Comparison of ENCODE assay signal across 19 cellular contexts in the genomic region with DNA sequence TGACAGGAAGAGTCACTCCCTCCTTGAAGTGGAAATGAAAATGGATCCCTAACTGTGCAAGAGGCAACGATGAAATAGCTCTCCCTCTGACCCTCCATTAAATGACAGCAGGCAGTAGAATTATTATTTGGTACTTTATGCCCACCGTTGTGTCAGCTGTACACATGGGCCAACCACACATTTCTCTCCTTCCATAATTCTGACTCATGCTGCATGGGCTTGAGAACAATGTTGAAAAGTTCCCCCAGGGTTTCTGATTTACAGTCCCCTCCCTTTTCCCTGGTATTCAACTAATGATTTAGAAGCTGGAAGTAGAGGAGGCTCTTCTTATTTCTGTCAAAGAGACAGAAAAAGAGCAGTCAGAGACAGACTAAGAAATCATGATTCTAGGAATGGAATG.
DNase-seq lines count a peak whose midpoint lies in the region; ATAC-seq, FAIRE-seq and TF ChIP-seq lines count a peak whose summit lies in the region.
"Had no signal": no experiment of that assay in that cellular context is flagged by ENCODE, and none has a peak within 500 bp of the region (broad histone marks: within the 10 kb centered on the region; RNA-seq: fewer than 3 reads in every experiment).

No MANE protein-coding gene starts in this region.

- 63 to 80% (median 79%) methylated on average over 2 of the region's 2 CpGs for WGBS in psoas muscle, 3 donors
- WGBS in pancreas, 2 donors = 75 to 76% methylated on average over 2 of the region's 2 CpGs

- no peak for FAIRE-seq in pancreas (lab: Jason Lieb, UNC)

- no peaks in the 10 kb centered on the region for H3K36me3 ChIP-seq in osteoblast (ENCODE audit: insufficient read depth, low read length)
- H3K36me3 ChIP-seq in psoas muscle (ENCODE audit: insufficient read depth in 1 of 2, low read depth in 1 of 2) = no peaks in the 10 kb centered on the region
- no peaks in the 10 kb centered on the region for H3K36me3 ChIP-seq in pancreas
- H3K36me3 ChIP-seq: SJSA1 had no signal

- ATAC-seq in GM18519 (IDR thresholded peaks at IDR 0.05; ENCODE audit: low FRiP score, unreplicated experiment) (no peak), psoas muscle (no peak), pancreas (no peak)
- ATAC-seq: foreskin keratinocyte had no signal

- H3K9me3 ChIP-seq in osteoblast (ENCODE audit: low read depth, low read length) (no peaks in the 10 kb centered on the region), psoas muscle (no peaks in the 10 kb centered on the region), pancreas (no peaks in the 10 kb centered on the region)
- H3K9me3 ChIP-seq: SJSA1 had no signal

- H2AFZ ChIP-seq in osteoblast (ENCODE audit: low read length) = no peak overlapping the region
- H2AFZ ChIP-seq: GM23248 had no signal

- no peak overlapping the region for H3K4me3 ChIP-seq in osteoblast (ENCODE audit: insufficient read depth, low read length)
- H3K4me3 ChIP-seq in psoas muscle = no peak overlapping the region
- no peak overlapping the region for H3K4me3 ChIP-seq in pancreas
- H3K4me3 ChIP-seq: GM23248, SJSA1 had no signal

- no peak overlapping the region for H3K4me2 ChIP-seq in osteoblast (ENCODE audit: insufficient read depth, low read length)
- H3K4me2 ChIP-seq: KMS-11 had no signal

- TF ChIP-seq CTCF in osteoblast (IDR thresholded peaks at IDR 0.05; ENCODE audit: extremely low read depth, low read depth, low read length) = no peak
- TF ChIP-seq CTCF in psoas muscle (IDR thresholded peaks at IDR 0.05) = no peak
- TF ChIP-seq CTCF in pancreas (IDR thresholded peaks at IDR 0.05) = no peak

- H4K20me1 ChIP-seq in osteoblast (ENCODE audit: insufficient read depth, low read length) = no peaks in the 10 kb centered on the region

- DNase-seq in EL = peak; percentile 92
- peak; percentile 13 for DNase-seq in NCI-H345 treated with DMSO at 0.1 percent for 48 hours (lab: John Stamatoyannopoulos, UW; ENCODE audit: unreplicated experiment)
- peak; percentile 60 for DNase-seq in fibroblast of gingiva (ENCODE audit: low read depth)
- peak; percentile 2 for DNase-seq in osteoblast (ENCODE audit: insufficient read length, low spot score, missing footprints)
- no peak for DNase-seq in cortex of kidney (lab: John Stamatoyannopoulos, UW)
- DNase-seq in psoas muscle = no peak
- DNase-seq in pancreas = no peak
- DNase-seq: activated CD4-positive, alpha-beta memory T cell treated with anti-CD3 and anti-CD28 coated beads for 36 hours; activated naive CD4-positive, alpha-beta T cell treated with anti-CD3 and anti-CD28 coated beads, Interleukin-2, amount 10 ng/mL, durations not matched to agents 7 days and 5 days; DMS79; GM23248; NCI-H1105 treated with DMSO at 0.1 percent for 48 hours; NCI-H2171 treated with DMSO at 0.1 percent for 48 hours; stimulated activated CD4-positive, alpha-beta T cell treated with anti-CD3 and anti-CD28 coated beads, Interleukin-15, amount 100 ng/mL, for 24 hours; T-helper 2 cell had no signal

- H3K27ac ChIP-seq in osteoblast (ENCODE audit: low read depth, low read length) = no peak overlapping the region
- no peak overlapping the region for H3K27ac ChIP-seq in psoas muscle
- no peak overlapping the region for H3K27ac ChIP-seq in pancreas
- H3K27ac ChIP-seq: foreskin keratinocyte, GM23248, KMS-11, SJSA1 had no signal

- H3K4me1 ChIP-seq in osteoblast (ENCODE audit: insufficient read depth, low read length) = no peaks in the 10 kb centered on the region
- no peaks in the 10 kb centered on the region for H3K4me1 ChIP-seq in psoas muscle
- no peaks in the 10 kb centered on the region for H3K4me1 ChIP-seq in pancreas
- H3K4me1 ChIP-seq: foreskin keratinocyte, SJSA1 had no signal

- intact Hi-C loops in psoas muscle (cut with DNase I) = no loop called here
- intact Hi-C loops in pancreas (cut with DNase I) = no loop called here

- H3K79me2 ChIP-seq in osteoblast (ENCODE audit: insufficient read depth, low read length) = no peaks in the 10 kb centered on the region

- no peaks in the 10 kb centered on the region for H3K27me3 ChIP-seq in osteoblast (ENCODE audit: insufficient read depth, low read length)
- no peaks in the 10 kb centered on the region for H3K27me3 ChIP-seq in psoas muscle (ENCODE audit: insufficient read depth in 3 of 3, low read length in 2 of 3)
- H3K27me3 ChIP-seq in pancreas = no peaks in the 10 kb centered on the region
- H3K27me3 ChIP-seq: foreskin keratinocyte, SJSA1 had no signal

Comparison
In these comparisons a context has a peak if more than half of its experiments do, and no peak if none do; other contexts are left out.
1. DNase-seq: peak in EL (single experiment), NCI-H345 treated with DMSO at 0.1 percent for 48 hours (single experiment), fibroblast of gingiva (single experiment) and osteoblast (single experiment); none in cortex of kidney (single experiment), psoas muscle (0 of 2) and pancreas (0 of 6).